In the genomic region with DNA sequence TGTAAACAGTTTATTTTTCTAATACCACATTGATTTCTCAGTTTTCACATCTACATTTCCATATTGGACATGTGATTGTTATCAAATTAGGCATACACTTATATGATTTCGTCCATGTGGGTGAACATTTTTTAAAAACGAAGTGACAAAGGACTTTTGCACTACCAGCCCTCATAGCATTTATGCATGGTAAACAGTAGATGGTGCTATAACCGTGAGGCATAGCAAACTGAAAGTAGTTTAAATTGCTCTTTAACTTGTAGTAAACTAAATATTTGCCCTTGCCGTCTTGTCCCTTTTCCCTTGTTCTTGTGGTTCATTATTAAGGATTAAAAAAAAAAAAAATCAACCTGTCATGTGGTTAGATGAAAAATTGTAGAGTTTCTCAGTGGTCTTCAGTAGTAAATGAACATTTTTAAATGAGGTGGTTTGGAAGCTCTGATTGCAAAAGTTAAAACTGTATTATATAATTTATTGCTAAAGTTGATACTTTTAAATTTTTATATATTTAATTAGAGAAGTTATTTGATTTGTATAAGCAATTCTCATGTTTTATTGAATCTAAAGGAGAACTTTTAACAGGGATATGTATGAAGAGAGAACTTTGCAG, we compare ENCODE assay signal across 8 cellular contexts. TPM values are rescaled to one million over a fixed set of nuclear protein-coding genes. Genes with fewer than 3 reads are reported as not detected.
DNase-seq lines count a peak whose midpoint lies in the region; ATAC-seq and TF ChIP-seq lines count a peak whose summit lies in the region.

No MANE protein-coding gene starts in this region.

- WGBS in thyroid gland, 2 donors = 3 to 5% methylated on average over 4 of the region's 4 CpGs

- peak overlapping the region in 1 of 3 donors; percentile 39 for H3K27ac ChIP-seq in thyroid gland

- H3K36me3 ChIP-seq in thyroid gland = no peaks in the 10 kb centered on the region

- intact Hi-C loops in thyroid gland (cut with DNase I) = loop anchor here (10.0 kb wide), 1 partner anchor 60 kb away; a partner anchor contains a TSS

- ATAC-seq in GM21367 (IDR thresholded peaks at IDR 0.05; ENCODE audit: unreplicated experiment) (peak; percentile 95), HG03558 (IDR thresholded peaks at IDR 0.05; ENCODE audit: extremely low read depth, unreplicated experiment) (peak; percentile 84), left lobe of liver (peak; percentile 97)

- no peak for TF ChIP-seq POLR2A in thyroid gland (IDR thresholded peaks at IDR 0.05)

- H3K27me3 ChIP-seq in thyroid gland = no peaks in the 10 kb centered on the region

- H3K4me1 ChIP-seq in thyroid gland = no peaks in the 10 kb centered on the region

- no peaks in the 10 kb centered on the region for H3K9me3 ChIP-seq in thyroid gland

- peak; percentile 21 to 79 (median 68) for TF ChIP-seq CTCF in thyroid gland (IDR thresholded peaks at IDR 0.05)

- DNase-seq in NCI-H510A treated with DMSO at 0.1 percent for 48 hours (lab: John Stamatoyannopoulos, UW) (peak; percentile 13), NCI-H510A (lab: John Stamatoyannopoulos, UW) (no peak), OCI-M1 (lab: John Stamatoyannopoulos, UW) (peak; percentile 86), cerebellum (ENCODE audit: low spot score) (peak; percentile 23), left lobe of liver (ENCODE audit: low spot score) (no peak), thyroid gland (no peak)

- H3K4me3 ChIP-seq in thyroid gland (replicated peaks in 1 of 3) = peak overlapping the region in 1 of 3 donors; percentile 40

RNA-seq across cellular contexts. Expression of a gene that starts 24.0 kb away (rescaled TPM):
- total RNA-seq in cerebellum = not detected
- not detected for total RNA-seq in left lobe of liver
- total RNA-seq in thyroid gland = not detected

RNA-seq across cellular contexts. Expression of a gene that starts 24.5 kb away (rescaled TPM):
- total RNA-seq in cerebellum (13.0 TPM), left lobe of liver (4.2 TPM), thyroid gland (10 to 100 TPM; 14.6 to 27.3 (median 16.0) TPM)

RNA-seq across cellular contexts. Expression of a gene that starts 30.7 kb away (rescaled TPM):
- 16.1 TPM for total RNA-seq in cerebellum
- total RNA-seq in left lobe of liver = 147 TPM
- total RNA-seq in thyroid gland = 10 to 100 TPM; 20.0 to 84.4 (median 39.9) TPM

RNA-seq across cellular contexts. Expression of a gene that starts 58.3 kb away (rescaled TPM):
- total RNA-seq in cerebellum (5.7 TPM), left lobe of liver (4.1 TPM), thyroid gland (1 to 10 TPM; 5.5 to 7.7 (median 6.4) TPM)

RNA-seq across cellular contexts. Expression of a gene that starts 58.5 kb away (rescaled TPM):
- total RNA-seq in cerebellum = 28.9 TPM
- total RNA-seq in left lobe of liver = 4.8 TPM
- total RNA-seq in thyroid gland = 10 to 100 TPM; 12.5 to 22.5 (median 15.4) TPM

Comparison
In these comparisons a context has a peak if more than half of its experiments do, and no peak if none do; other contexts are left out.
1. DNase-seq: peak in NCI-H510A treated with DMSO at 0.1 percent for 48 hours (single experiment), OCI-M1 (single experiment) and cerebellum (single experiment); none in NCI-H510A (single experiment), left lobe of liver (single experiment) and thyroid gland (0 of 2).
2. Peak in every context shown above with its lines, with median percentiles within 50 percentile points of each other: ATAC-seq.